Comparison of ENCODE assay signal across 12 cellular contexts in genomic region chr7:77904252-77904651, GRCh38.
DNase-seq lines count a peak whose midpoint lies in the region; ATAC-seq and TF ChIP-seq lines count a peak whose summit lies in the region.
"Had no signal": no experiment of that assay in that cellular context is flagged by ENCODE, and none has a peak within 500 bp of the region (broad histone marks: within the 10 kb centered on the region; RNA-seq: fewer than 3 reads in every experiment).

No MANE protein-coding gene starts in this region.

- no peak for TF ChIP-seq CTCF in Calu3 (IDR thresholded peaks at IDR 0.05; ENCODE audit: unreplicated experiment)

- CTCF ChIA-PET in Calu3 (lab: Charles Lee): no interaction called here

- H3K4me3 Mint-ChIP-seq in IgD-negative memory B cell (no peak overlapping the region), Calu3 (ENCODE audit: low read depth, unreplicated experiment) (no peak overlapping the region)
- no peak overlapping the region for H3K4me3 Mint-ChIP-seq in activated T-helper 2 cell treated with anti-CD3 and anti-CD28 coated beads, Interferon-gamma antibody, Interleukin-2, Interleukin-4, amounts not matched to agents 10 μg/mL and 5 μg/mL and 100 μg/mL, durations not matched to agents 14 hours and 24 hours and 36 hours (ENCODE audit: low read depth)
- H3K4me3 Mint-ChIP-seq in stimulated activated effector memory CD8-positive, alpha-beta T cell treated with anti-CD3 and anti-CD28 coated beads, Interleukin-12 subunit alpha, Interleukin-12 subunit beta, amount 100 ng/mL, for 72 hours: no peak overlapping the region

- peaks cover 32 to 53% (median 32%) of the 10 kb centered on the region in 3 donors for H3K4me1 Mint-ChIP-seq in IgD-negative memory B cell
- H3K4me1 Mint-ChIP-seq in activated T-helper 2 cell treated with anti-CD3 and anti-CD28 coated beads, Interferon-gamma antibody, Interleukin-2, Interleukin-4, amounts not matched to agents 10 μg/mL and 5 μg/mL and 100 μg/mL, durations not matched to agents 14 hours and 24 hours and 36 hours (ENCODE audit: low read depth): peaks cover 23% of the 10 kb centered on the region
- peaks cover 8% of the 10 kb centered on the region for H3K4me1 Mint-ChIP-seq in stimulated activated effector memory CD8-positive, alpha-beta T cell treated with anti-CD3 and anti-CD28 coated beads, Interleukin-12 subunit alpha, Interleukin-12 subunit beta, amount 100 ng/mL, for 72 hours
- no peaks in the 10 kb centered on the region for H3K4me1 Mint-ChIP-seq in Calu3 (ENCODE audit: low read depth, unreplicated experiment)

- intact Hi-C loops in activated T-helper 2 cell treated with anti-CD3 and anti-CD28 coated beads, Interferon-gamma antibody, Interleukin-2, Interleukin-4, amounts not matched to agents 10 μg/mL and 5 μg/mL and 100 μg/mL, durations not matched to agents 14 hours and 24 hours and 36 hours (cut with micrococcal nuclease): no loop called here
- intact Hi-C loops in Calu3 (cut with micrococcal nuclease; ENCODE audit: unreplicated experiment): no loop called here

- no peak for DNase-seq in activated CD4-positive, CD25-positive, alpha-beta regulatory T cell (lab: John Stamatoyannopoulos, UW)
- DNase-seq in activated T-helper 2 cell treated with anti-CD3 and anti-CD28 coated beads, Interferon-gamma antibody, Interleukin-2, Interleukin-4, amounts not matched to agents 10 μg/mL and 5 μg/mL and 100 μg/mL, durations not matched to agents 14 hours and 24 hours and 36 hours (ENCODE audit: low spot score): no peak
- DNase-seq in stimulated activated effector memory CD8-positive, alpha-beta T cell treated with anti-CD3 and anti-CD28 coated beads, Interleukin-12 subunit alpha, Interleukin-12 subunit beta, amount 100 ng/mL, for 72 hours (ENCODE audit: low spot score in 2 of 2): no peak
- DNase-seq in Calu3 (no peak), DMS 273 treated with DMSO at 0.1 percent for 48 hours (lab: John Stamatoyannopoulos, UW) (no peak)
- DNase-seq: 8988T, DMS79, NCI-H1417 treated with DMSO at 0.1 percent for 48 hours, NCI-H510A treated with DMSO at 0.1 percent for 48 hours had no signal

- no TSS peak for BruUV-seq in Calu3 (replicated peaks; lab: Mats Ljungman, UMichigan)

- H3K27ac Mint-ChIP-seq in IgD-negative memory B cell (peak overlapping the region; percentile 66 to 89 (median 87)), Calu3 (ENCODE audit: unreplicated experiment) (no peak overlapping the region)
- peak overlapping the region; percentile 35 for H3K27ac Mint-ChIP-seq in activated T-helper 2 cell treated with anti-CD3 and anti-CD28 coated beads, Interferon-gamma antibody, Interleukin-2, Interleukin-4, amounts not matched to agents 10 μg/mL and 5 μg/mL and 100 μg/mL, durations not matched to agents 14 hours and 24 hours and 36 hours
- H3K27ac Mint-ChIP-seq in stimulated activated effector memory CD8-positive, alpha-beta T cell treated with anti-CD3 and anti-CD28 coated beads, Interleukin-12 subunit alpha, Interleukin-12 subunit beta, amount 100 ng/mL, for 72 hours: peak overlapping the region; percentile 65

- peaks cover 2% of the 10 kb centered on the region for H3K36me3 Mint-ChIP-seq in IgD-negative memory B cell
- H3K36me3 Mint-ChIP-seq in activated T-helper 2 cell treated with anti-CD3 and anti-CD28 coated beads, Interferon-gamma antibody, Interleukin-2, Interleukin-4, amounts not matched to agents 10 μg/mL and 5 μg/mL and 100 μg/mL, durations not matched to agents 14 hours and 24 hours and 36 hours (ENCODE audit: low read depth): peaks cover 35% of the 10 kb centered on the region
- H3K36me3 Mint-ChIP-seq in stimulated activated effector memory CD8-positive, alpha-beta T cell treated with anti-CD3 and anti-CD28 coated beads, Interleukin-12 subunit alpha, Interleukin-12 subunit beta, amount 100 ng/mL, for 72 hours: peaks cover 75% of the 10 kb centered on the region
- H3K36me3 Mint-ChIP-seq in Calu3 (ENCODE audit: insufficient read depth, unreplicated experiment): no peaks in the 10 kb centered on the region

- ATAC-seq in activated CD4-positive, CD25-positive, alpha-beta regulatory T cell treated with anti-CD3 and anti-CD28 coated beads, Interleukin-2, amount 50 U/mL, for 24 hours: peak; percentile 56 to 72
- ATAC-seq in stimulated activated effector memory CD8-positive, alpha-beta T cell treated with anti-CD3 and anti-CD28 coated beads, Interleukin-12 subunit alpha, Interleukin-12 subunit beta, amount 100 ng/mL, for 72 hours: peak; percentile 37
- no peak for ATAC-seq in GM21576 (IDR thresholded peaks at IDR 0.05; ENCODE audit: unreplicated experiment)

- H3K9me3 Mint-ChIP-seq in IgD-negative memory B cell (no peaks in the 10 kb centered on the region), Calu3 (ENCODE audit: low read depth, unreplicated experiment) (no peaks in the 10 kb centered on the region)
- no peaks in the 10 kb centered on the region for H3K9me3 Mint-ChIP-seq in activated T-helper 2 cell treated with anti-CD3 and anti-CD28 coated beads, Interferon-gamma antibody, Interleukin-2, Interleukin-4, amounts not matched to agents 10 μg/mL and 5 μg/mL and 100 μg/mL, durations not matched to agents 14 hours and 24 hours and 36 hours
- H3K9me3 Mint-ChIP-seq in stimulated activated effector memory CD8-positive, alpha-beta T cell treated with anti-CD3 and anti-CD28 coated beads, Interleukin-12 subunit alpha, Interleukin-12 subunit beta, amount 100 ng/mL, for 72 hours: no peaks in the 10 kb centered on the region

- H3K27me3 Mint-ChIP-seq in IgD-negative memory B cell (no peaks in the 10 kb centered on the region), Calu3 (ENCODE audit: unreplicated experiment) (no peaks in the 10 kb centered on the region)
- no peaks in the 10 kb centered on the region for H3K27me3 Mint-ChIP-seq in activated T-helper 2 cell treated with anti-CD3 and anti-CD28 coated beads, Interferon-gamma antibody, Interleukin-2, Interleukin-4, amounts not matched to agents 10 μg/mL and 5 μg/mL and 100 μg/mL, durations not matched to agents 14 hours and 24 hours and 36 hours (ENCODE audit: low read depth)
